Comparison of ENCODE assay signal across 10 cellular contexts in genomic region chr12:96218989-96219678, GRCh38. TPM values are rescaled to one million over a fixed set of nuclear protein-coding genes. Genes with fewer than 3 reads are reported as not detected.
DNase-seq lines count a peak whose midpoint lies in the region; ATAC-seq and TF ChIP-seq lines count a peak whose summit lies in the region.
"Had no signal": no experiment of that assay in that cellular context is flagged by ENCODE, and none has a peak within 500 bp of the region (broad histone marks: within the 10 kb centered on the region; RNA-seq: fewer than 3 reads in every experiment).

No MANE protein-coding gene starts in this region.

- peaks cover 3% of the 10 kb centered on the region for H3K27me3 Mint-ChIP-seq in glutamatergic neuron (ENCODE audit: unreplicated experiment)

- ATAC-seq in IMR-90 (ENCODE audit: low read depth) = no peak; the same call in 1 of the 2 replicates
- ATAC-seq in GM18502 (IDR thresholded peaks at IDR 0.05; ENCODE audit: poor library complexity, unreplicated experiment) = no peak
- no peak for ATAC-seq in GM18870 (IDR thresholded peaks at IDR 0.05; ENCODE audit: unreplicated experiment)

- peak overlapping the region; percentile 56 for H2AFZ ChIP-seq in IMR-90 (replicated peaks; ENCODE audit: low read length, poor library complexity)
- no peak overlapping the region for H2AFZ ChIP-seq in mesenchymal stem cell (ENCODE audit: low read depth, low read length)

- in situ Hi-C loops in IMR-90 (cut with MboI; ENCODE audit: low sequenced_read_pairs) = loop anchor here (25.0 kb wide), 1 partner anchor 607 kb away; no protein-coding TSS in a partner anchor

- no peaks in the 10 kb centered on the region for H3K36me3 Mint-ChIP-seq in glutamatergic neuron (ENCODE audit: unreplicated experiment)

- H4K91ac ChIP-seq in IMR-90 (ENCODE audit: insufficient read depth, low read depth, low read length) (peak overlapping the region; percentile 84), mesenchymal stem cell (ENCODE audit: low read length) (peak overlapping the region; percentile 85)

- H3K9me3 ChIP-seq in IMR-90 (ENCODE audit: control insufficient read depth, insufficient read depth, low read length) (no peaks in the 10 kb centered on the region), mesenchymal stem cell (ENCODE audit: control insufficient read depth, low read length) (no peaks in the 10 kb centered on the region), vagina (no peaks in the 10 kb centered on the region)

- peak overlapping the region; percentile 26 for H3K4me2 ChIP-seq in IMR-90 (ENCODE audit: low read depth, low read length)
- peak overlapping the region; percentile 59 for H3K4me2 ChIP-seq in mesenchymal stem cell (ENCODE audit: low read length, poor library complexity, severe bottlenecking)

- POLR2A ChIA-PET in IMR-90 (lab: Charles Lee; ENCODE audit: unreplicated experiment) = interaction anchor here (0.6 kb wide), 2 partner anchors 10 to 181 kb away, joined by 3 read pairs; partner anchors contain the start of gene CDK17

- no peak for TF ChIP-seq CTCF in AG10803 (conservative IDR thresholded peaks at IDR 0.05; ENCODE audit: low read length)
- TF ChIP-seq CTCF in IMR-90 (conservative IDR thresholded peaks at IDR 0.05; ENCODE audit: low read depth, low read length) = no peak
- no peak for TF ChIP-seq CTCF in WI38 (IDR thresholded peaks at IDR 0.05; ENCODE audit: low read depth, low read length)
- no peak for TF ChIP-seq CTCF in vagina (IDR thresholded peaks at IDR 0.05)
- no peak for TF ChIP-seq CTCF in glutamatergic neuron (IDR thresholded peaks at IDR 0.05; ENCODE audit: partially characterized antibody, unreplicated experiment)

- no peak for TF ChIP-seq RAD21 in IMR-90 (IDR thresholded peaks at IDR 0.05; ENCODE audit: low read length)

- H3K27me3 ChIP-seq in IMR-90 (ENCODE audit: control insufficient read depth, insufficient read depth, low read length) = no peaks in the 10 kb centered on the region
- H3K27me3 ChIP-seq in mesenchymal stem cell (ENCODE audit: control insufficient read depth in 1 of 2, insufficient read depth in 1 of 2, low read length in 2 of 2) = no peaks in the 10 kb centered on the region
- no peaks in the 10 kb centered on the region for H3K27me3 ChIP-seq in vagina

- H2BK20ac ChIP-seq in IMR-90 (ENCODE audit: low read depth, low read length) = peak overlapping the region; percentile 85

- no peak overlapping the region for H3K4me3 Mint-ChIP-seq in glutamatergic neuron (ENCODE audit: unreplicated experiment)
- H3K4me3 Mint-ChIP-seq: T-helper 1 cell treated with Interleukin-12 subunit alpha and Interleukin-12 subunit beta and Interleukin-4 antibody, amounts not matched to agents 30 μg/mL and 1 μg/mL, for 36 hours had no signal

- peaks cover 4% of the 10 kb centered on the region for H4K20me1 ChIP-seq in IMR-90 (ENCODE audit: insufficient read depth, low read length)

- H3K36me3 ChIP-seq in IMR-90 (ENCODE audit: control insufficient read depth, insufficient read depth, low read length) (peaks cover 8% of the 10 kb centered on the region; the same call in 1 of the 2 replicates), mesenchymal stem cell (ENCODE audit: control insufficient read depth in 1 of 2, insufficient read depth in 2 of 2, low read depth in 1 of 2, low read length in 2 of 2) (peaks cover 7 to 37% of the 10 kb centered on the region in 2 experiments), vagina (peaks cover 0 to 4% of the 10 kb centered on the region in 2 donors)

- H2BK5ac ChIP-seq in IMR-90 (ENCODE audit: low read depth, low read length, poor library complexity, severe bottlenecking) (peak overlapping the region; percentile 100), mesenchymal stem cell (ENCODE audit: low read depth, low read length, poor library complexity, severe bottlenecking) (peak overlapping the region; percentile 98)

- H3K56ac ChIP-seq in IMR-90 (ENCODE audit: extremely low read depth, insufficient read depth, low read length) = peak overlapping the region; percentile 55; the same call in 1 of the 2 replicates

- H3K27ac ChIP-seq in IMR-90 (ENCODE audit: insufficient read depth, low read length) (peak overlapping the region; percentile 83), mesenchymal stem cell (ENCODE audit: low read length, poor library complexity, severe bottlenecking) (peak overlapping the region; percentile 100), vagina (no peak overlapping the region)

- peaks cover 14% of the 10 kb centered on the region for H3K4me1 ChIP-seq in IMR-90 (ENCODE audit: control insufficient read depth, insufficient read depth, low read length)
- H3K4me1 ChIP-seq in mesenchymal stem cell (ENCODE audit: control insufficient read depth, insufficient read depth, low read depth, low read length) = peaks cover 21% of the 10 kb centered on the region
- peaks cover 45% of the 10 kb centered on the region for H3K4me1 ChIP-seq in vagina

- H3K9ac ChIP-seq in IMR-90 (ENCODE audit: low read depth, low read length) (peak overlapping the region; percentile 9), mesenchymal stem cell (ENCODE audit: low read length) (peak overlapping the region; percentile 75)

- peak overlapping the region; percentile 87 for H2AK5ac ChIP-seq in IMR-90 (ENCODE audit: low read depth, low read length)
- H2AK5ac ChIP-seq in mesenchymal stem cell (ENCODE audit: low read length, severe bottlenecking) = peak overlapping the region; percentile 91

- H2BK12ac ChIP-seq in mesenchymal stem cell (ENCODE audit: low read length in 2 of 2) = peak overlapping the region; percentile 95 to 98

- H3K4ac ChIP-seq in IMR-90 (ENCODE audit: low read depth, low read length) (peak overlapping the region; percentile 92), mesenchymal stem cell (ENCODE audit: low read depth in 1 of 2, low read length in 2 of 2) (peak overlapping the region; percentile 74 to 98)

- H3K4me3 ChIP-seq in AG10803 (ENCODE audit: low read length) (peak overlapping the region; percentile 17), IMR-90 (ENCODE audit: insufficient read depth, low read depth, low read length) (no peak overlapping the region), WI38 (ENCODE audit: low read depth, low read length) (peak overlapping the region; percentile 37), mesenchymal stem cell (ENCODE audit: insufficient read depth in 1 of 2, low read depth in 1 of 2, low read length in 2 of 2) (no peak overlapping the region), vagina (no peak overlapping the region)

- H4K5ac ChIP-seq in IMR-90 (ENCODE audit: low read depth, low read length) = peak overlapping the region; percentile 78

- H3K4me1 Mint-ChIP-seq in glutamatergic neuron (ENCODE audit: low read depth, unreplicated experiment) = peaks cover 21% of the 10 kb centered on the region

- peak overlapping the region; percentile 83 to 96 for H4K8ac ChIP-seq in IMR-90 (ENCODE audit: low read depth in 2 of 2, low read length in 2 of 2)
- H4K8ac ChIP-seq in mesenchymal stem cell (ENCODE audit: low read length) = peak overlapping the region; percentile 98

- intact Hi-C loops in IMR-90 (cut with micrococcal nuclease) (no loop called here), vagina (cut with DNase I) (no loop called here)

- H3K23ac ChIP-seq in IMR-90 (ENCODE audit: low read depth, low read length) (peak overlapping the region; percentile 86), mesenchymal stem cell (ENCODE audit: low read length in 2 of 2) (no peak overlapping the region)

- WGBS in IMR-90 (ENCODE audit: extremely low coverage in 2 of 2, insufficient read length in 1 of 2), 2 experiments = 95% methylated on average over 5 of the region's 11 CpGs; no CpG with 5 or more reads in 1 of the 2 experiments
- 96% methylated on average over 11 of the region's 11 CpGs for WGBS in mesenchymal stem cell

- H3K79me1 ChIP-seq in IMR-90 (ENCODE audit: low read depth in 1 of 2, low read length in 2 of 2) = peaks cover 26 to 75% of the 10 kb centered on the region in 2 experiments
- peaks cover 31% of the 10 kb centered on the region for H3K79me1 ChIP-seq in mesenchymal stem cell (replicated peaks; ENCODE audit: low read length, poor library complexity, severe bottlenecking)

- H3K18ac ChIP-seq in IMR-90 (ENCODE audit: low read depth, low read length) (peak overlapping the region; percentile 34), mesenchymal stem cell (ENCODE audit: low read depth in 1 of 2, low read length in 2 of 2) (peak overlapping the region; percentile 82 to 94)

- BruUV-seq in IMR-90 (replicated peaks; lab: Mats Ljungman, UMichigan) = no TSS peak

- H3K14ac ChIP-seq in IMR-90 (replicated peaks; ENCODE audit: low read depth, low read length) = peak overlapping the region; percentile 93
- no peak overlapping the region for H3K14ac ChIP-seq in mesenchymal stem cell (ENCODE audit: low read length in 2 of 2)

- peaks cover 9% of the 10 kb centered on the region for H3K9me1 ChIP-seq in IMR-90 (ENCODE audit: insufficient read depth, low read length)

- no peaks in the 10 kb centered on the region for H3K9me3 Mint-ChIP-seq in glutamatergic neuron (ENCODE audit: unreplicated experiment)

- H3K27ac Mint-ChIP-seq in glutamatergic neuron (ENCODE audit: unreplicated experiment) = no peak overlapping the region
- H3K27ac Mint-ChIP-seq: T-helper 1 cell treated with Interleukin-12 subunit alpha and Interleukin-12 subunit beta and Interleukin-4 antibody, amounts not matched to agents 30 μg/mL and 1 μg/mL, for 36 hours had no signal

- peak overlapping the region; percentile 94 for H2AK9ac ChIP-seq in IMR-90 (replicated peaks; ENCODE audit: low read depth, low read length, poor library complexity)

- peak overlapping the region; percentile 69; the same call in 2 of the 3 replicates for H2BK15ac ChIP-seq in IMR-90 (ENCODE audit: low read depth, low read length)
- peak overlapping the region; percentile 89 for H2BK15ac ChIP-seq in mesenchymal stem cell (ENCODE audit: low read depth, poor library complexity, severe bottlenecking)

- DNase-seq in AG10803 (ENCODE audit: low read depth) = no peak
- DNase-seq in IMR-90 = no peak
- DNase-seq in mesenchymal stem cell = no peak
- DNase-seq in vagina (ENCODE audit: extremely low spot score in 2 of 2) = no peak
- no peak for DNase-seq in glutamatergic neuron
- DNase-seq: central memory CD4-positive, alpha-beta T cell had no signal

- dilution Hi-C loops in IMR-90 (cut with HindIII; ENCODE audit: low sequenced_read_pairs, unreplicated experiment) = no loop called here

- H2BK120ac ChIP-seq in IMR-90 (ENCODE audit: low read depth, low read length) (peak overlapping the region; percentile 93), mesenchymal stem cell (ENCODE audit: low read depth, low read length) (peak overlapping the region; percentile 62)

- no peak for TF ChIP-seq POLR2A in IMR-90 (IDR thresholded peaks at IDR 0.05; ENCODE audit: low read depth, low read length)
- no peak for TF ChIP-seq POLR2A in vagina (IDR thresholded peaks at IDR 0.05)

- CTCF ChIA-PET in IMR-90 (lab: Yijun Ruan, JAX) = interaction anchor here (1.0 to 1.6 kb wide), 3 partner anchors 29 to 278 kb away, joined by 3 to 4 read pairs (median 3); no protein-coding TSS in a partner anchor

RNA-seq across cellular contexts. Expression of gene ELK3, which starts 25.0 kb away (rescaled TPM):
- total RNA-seq in IMR-90 (2012; rRNA removed) = 14.5 and 20.0 TPM in 2 replicates
- 27.5 and 35.7 TPM in 2 replicates for polyA plus RNA-seq in IMR-90 (2012; rRNA removed)
- polyA plus RNA-seq in IMR-90 (2012; cell fraction: cytosol; rRNA removed) = 10.7 and 23.4 TPM in 2 replicates
- 9.2 and 14.8 TPM in 2 replicates for polyA plus RNA-seq in IMR-90 (2012; cell fraction: nucleus; rRNA removed; ENCODE audit: low replicate concordance)
- 62.4 TPM for polyA plus RNA-seq in mesenchymal stem cell (2013, experiment 1 of 2)
- 63.9 TPM for polyA plus RNA-seq in mesenchymal stem cell (2013, experiment 2 of 2)
- 39.5 TPM for total RNA-seq in vagina
- 3.7 TPM for total RNA-seq in glutamatergic neuron (ENCODE audit: unreplicated experiment)

Comparison
In these comparisons a context has a peak if more than half of its experiments do, and no peak if none do; other contexts are left out.
1. H3K4me3 ChIP-seq: peak in AG10803 (single experiment) and WI38 (single experiment); none in IMR-90 (single experiment), mesenchymal stem cell (0 of 2) and vagina (0 of 2).